Comparison of ENCODE assay signal across 17 cellular contexts in genomic region chr6:168906251-168906845, GRCh38.
DNase-seq lines count a peak whose midpoint lies in the region; ATAC-seq, FAIRE-seq and TF ChIP-seq lines count a peak whose summit lies in the region.
"Had no signal": no experiment of that assay in that cellular context is flagged by ENCODE, and none has a peak within 500 bp of the region (broad histone marks: within the 10 kb centered on the region; RNA-seq: fewer than 3 reads in every experiment).

No MANE protein-coding gene starts in this region.

- no peaks in the 10 kb centered on the region for H3K27me3 Mint-ChIP-seq in CD8-positive, alpha-beta memory T cell
- H3K27me3 Mint-ChIP-seq in T-cell: no peaks in the 10 kb centered on the region

- no peak for TF ChIP-seq CTCF in pancreas (IDR thresholded peaks at IDR 0.05)

- no peak overlapping the region for H3K27ac ChIP-seq in CD8-positive, alpha-beta memory T cell (ENCODE audit: low read depth, low read length)
- H3K27ac ChIP-seq in pancreas: no peak overlapping the region
- H3K27ac ChIP-seq: A549 had no signal

- H3K27me3 ChIP-seq in CD8-positive, alpha-beta memory T cell (ENCODE audit: insufficient read depth, low read length, poor library complexity, severe bottlenecking): no peaks in the 10 kb centered on the region
- H3K27me3 ChIP-seq in pancreas: no peaks in the 10 kb centered on the region

- no peaks in the 10 kb centered on the region for H3K36me3 ChIP-seq in CD8-positive, alpha-beta memory T cell (ENCODE audit: insufficient read depth, low read length)
- no peaks in the 10 kb centered on the region for H3K36me3 ChIP-seq in pancreas

- peak overlapping the region in 7 of 8 donors; percentile 13 to 77 (median 41) for H3K27ac Mint-ChIP-seq in CD8-positive, alpha-beta memory T cell
- peak overlapping the region; percentile 40 for H3K27ac Mint-ChIP-seq in T-cell
- H3K27ac Mint-ChIP-seq: CD14-positive monocyte had no signal

- no peaks in the 10 kb centered on the region for H3K4me1 ChIP-seq in CD8-positive, alpha-beta memory T cell (ENCODE audit: insufficient read depth, low read length)
- no peaks in the 10 kb centered on the region for H3K4me1 ChIP-seq in pancreas
- H3K4me1 ChIP-seq: A549 had no signal

- ATAC-seq in T-cell (replicated peaks in 1 of 4): no peak
- peak; percentile 25 to 85 (median 72) for ATAC-seq in pancreas
- no peak for ATAC-seq in GM21360 (IDR thresholded peaks at IDR 0.05; ENCODE audit: unreplicated experiment)
- ATAC-seq: A549 had no signal

- H3K4me3 Mint-ChIP-seq in CD8-positive, alpha-beta memory T cell: peak overlapping the region in 5 of 7 donors; percentile 7 to 72 (median 13)
- H3K4me3 Mint-ChIP-seq in T-cell: no peak overlapping the region
- H3K4me3 Mint-ChIP-seq: CD14-positive monocyte had no signal

- H3K9me3 Mint-ChIP-seq in CD8-positive, alpha-beta memory T cell: peaks cover 0 to 2% (median 0%) of the 10 kb centered on the region in 5 donors
- H3K9me3 Mint-ChIP-seq in T-cell: peaks cover 0 to 5% (median 3%) of the 10 kb centered on the region in 3 donors

- no peak overlapping the region for H3K4me3 ChIP-seq in CD8-positive, alpha-beta memory T cell (ENCODE audit: low read length)
- no peak overlapping the region for H3K4me3 ChIP-seq in pancreas
- H3K4me3 ChIP-seq: A549 had no signal

- intact Hi-C loops in pancreas (cut with DNase I): no loop called here

- no peak for DNase-seq in CD8-positive, alpha-beta memory T cell
- no peak for DNase-seq in T-cell
- peak; percentile 34 for DNase-seq in islet precursor cell
- no peak for DNase-seq in pancreas
- DNase-seq in SIG-M5 (lab: John Stamatoyannopoulos, UW): no peak
- no peak for DNase-seq in Kasumi-1 (lab: John Stamatoyannopoulos, UW)
- DNase-seq in effector CD4-positive, alpha-beta T cell: no peak
- DNase-seq: H7, Karpas-422, NCI-H2081, NCI-H2227 treated with DMSO at 0.1 percent for 48 hours, NCI-H524 treated with DMSO at 0.1 percent for 48 hours, OCI-M1 had no signal

- H3K9me3 ChIP-seq in CD8-positive, alpha-beta memory T cell (ENCODE audit: low read length): no peaks in the 10 kb centered on the region
- no peaks in the 10 kb centered on the region for H3K9me3 ChIP-seq in pancreas
- H3K9me3 ChIP-seq: A549 had no signal

- FAIRE-seq in pancreas (lab: Jason Lieb, UNC): no peak
- FAIRE-seq: A549, D721Med had no signal

- H3K36me3 Mint-ChIP-seq in CD8-positive, alpha-beta memory T cell: peaks cover 0 to 4% (median 0%) of the 10 kb centered on the region in 3 donors
- no peaks in the 10 kb centered on the region for H3K36me3 Mint-ChIP-seq in T-cell
- H3K36me3 Mint-ChIP-seq: CD14-positive monocyte had no signal

- POLR2A ChIA-PET in CD8-positive, alpha-beta memory T cell (lab: Charles Lee): no interaction called here
- POLR2A ChIA-PET in T-cell (lab: Charles Lee): interaction anchor here in 1 of 2 donors (0.6 kb wide), 1 partner anchor 318 kb away, joined by 4 read pairs; no protein-coding TSS in a partner anchor

- CTCF ChIA-PET in CD8-positive, alpha-beta memory T cell (lab: Charles Lee): no interaction called here
- CTCF ChIA-PET in T-cell (lab: Charles Lee): interaction anchor here in 1 of 2 donors (0.6 to 0.7 kb wide), 2 partner anchors 12 to 1028 kb away, joined by 3 to 4 read pairs; no protein-coding TSS in a partner anchor

- WGBS in pancreas, 2 donors: 27 to 32% methylated on average over 7 of the region's 7 CpGs

- H3K4me1 Mint-ChIP-seq in CD8-positive, alpha-beta memory T cell: peaks cover 15 to 16% (median 16%) of the 10 kb centered on the region in 3 donors
- H3K4me1 Mint-ChIP-seq in T-cell: peaks cover 0 to 7% (median 6%) of the 10 kb centered on the region in 3 donors
- H3K4me1 Mint-ChIP-seq: CD14-positive monocyte had no signal

Comparison
In these comparisons a context has a peak if more than half of its experiments do, and no peak if none do; other contexts are left out.
1. H3K4me3 Mint-ChIP-seq: peak in CD8-positive, alpha-beta memory T cell (5 of 7); none in T-cell (0 of 3).
2. ATAC-seq: peak in pancreas (4 of 4); none in T-cell (0 of 4) and GM21360 (single experiment).